In genomic region chr9:29637448-29638196, GRCh38 we compare ENCODE assay signal across 37 cellular contexts.
"Had no signal": no experiment of that assay in that cellular context is flagged by ENCODE, and none has a peak within 500 bp of the region (broad histone marks: within the 10 kb centered on the region; RNA-seq: fewer than 3 reads in every experiment).

No MANE protein-coding gene starts in this region.

- H3K27me3 ChIP-seq: adrenal gland, ascending aorta, cardiac muscle cell had no signal

- H3K36me3 ChIP-seq: adrenal gland, ascending aorta, cardiac muscle cell, WERI-Rb-1 had no signal

- DNase-seq: activated CD4-positive, alpha-beta memory T cell treated with anti-CD3 and anti-CD28 coated beads, Interleukin-2, amount 10 ng/mL, durations not matched to agents 7 days and 5 days; activated CD4-positive, alpha-beta T cell treated with anti-CD3 and anti-CD28 coated beads for 1 hour; activated CD4-positive, alpha-beta T cell treated with anti-CD3 and anti-CD28 coated beads for 36 hours; activated CD4-positive, alpha-beta T cell treated with anti-CD3 and anti-CD28 coated beads for 48 hours; activated CD4-positive, alpha-beta T cell treated with anti-CD3 and anti-CD28 coated beads, Interleukin-2, amount 10 ng/mL, durations not matched to agents 7 days and 5 days; activated CD4-positive, alpha-beta T cell treated with anti-CD3 and anti-CD28 coated beads, Interleukin-2, amount 50 U/mL, for 48 hours; activated CD4-positive, CD25-positive, alpha-beta regulatory T cell; activated CD8-positive, alpha-beta memory T cell treated with anti-CD3 and anti-CD28 coated beads, Interleukin-2, amount 50 U/mL, for 4 hours; activated effector memory CD4-positive, alpha-beta T cell treated with anti-CD3 and anti-CD28 coated beads, Interleukin-2, amount 50 U/mL, for 16 hours; activated gamma-delta T cell treated with Interleukin-2 at 50 U/mL for 16 hours; activated naive CD4-positive, alpha-beta T cell; activated naive CD4-positive, alpha-beta T cell treated with anti-CD3 and anti-CD28 coated beads for 36 hours; activated naive CD4-positive, alpha-beta T cell treated with anti-CD3 and anti-CD28 coated beads, Interleukin-2, amount 50 U/mL, for 16 hours; activated naive CD8-positive, alpha-beta T cell treated with anti-CD3 and anti-CD28 coated beads for 36 hours; activated T-cell treated with anti-CD3 and anti-CD28 coated beads for 4 hours; activated T-cell treated with anti-CD3 and anti-CD28 coated beads, Interleukin-2, amount 50 U/mL, for 1 hour; activated T-cell treated with anti-CD3 and anti-CD28 coated beads, Interleukin-2, amount 50 U/mL, for 4 hours; activated T-cell treated with anti-CD3 and anti-CD28 coated beads, Interleukin-2, amount 50 U/mL, for 72 hours; adrenal gland; amniotic stem cell; caudate nucleus; cerebellar nuclear complex; T-helper 1 cell; T-helper 2 cell; T-helper 9 cell; WERI-Rb-1 had no signal

- H3K4me3 Mint-ChIP-seq: activated CD4-positive, alpha-beta memory T cell treated with anti-CD3 and anti-CD28 coated beads, Interleukin-2, amount 10 ng/mL, durations not matched to agents 7 days and 5 days; activated CD4-positive, alpha-beta T cell treated with anti-CD3 and anti-CD28 coated beads for 36 hours; activated CD4-positive, alpha-beta T cell treated with anti-CD3 and anti-CD28 coated beads, Interleukin-2, amount 10 ng/mL, durations not matched to agents 7 days and 5 days; activated naive CD4-positive, alpha-beta T cell treated with anti-CD3 and anti-CD28 coated beads for 36 hours; activated naive CD8-positive, alpha-beta T cell treated with anti-CD3 and anti-CD28 coated beads for 36 hours; activated T-cell treated with anti-CD3 and anti-CD28 coated beads, Interleukin-2, amount 50 U/mL, for 4 hours; activated T-cell treated with anti-CD3 and anti-CD28 coated beads, Interleukin-2, amount 50 U/mL, for 72 hours; activated T-helper 1 cell treated with anti-CD3 and anti-CD28 coated beads, Interleukin-12 subunit alpha, Interleukin-12 subunit beta, Interleukin-2, Interleukin-4 antibody, amounts not matched to agents 30 ng/mL and 10 ng/mL and 1 ng/mL, durations not matched to agents 14 hours and 24 hours and 36 hours; activated T-helper 17 cell treated with anti-CD3 and anti-CD28 coated beads, Interleukin-2, amount 50 U/mL, for 72 hours; brain; central memory CD8-positive, alpha-beta T cell; T-helper 1 cell treated with Interleukin-12 subunit alpha and Interleukin-12 subunit beta and Interleukin-4 antibody, amounts not matched to agents 30 μg/mL and 1 μg/mL, for 36 hours; T-helper 2 cell treated with Interferon-gamma antibody and Interleukin-4, amounts not matched to agents 5 μg/mL and 100 μg/mL, for 36 hours; WTC11 had no signal

- H3K36me3 Mint-ChIP-seq: activated naive CD4-positive, alpha-beta T cell treated with anti-CD3 and anti-CD28 coated beads, Interleukin-2, amount 50 U/mL, for 72 hours; activated naive CD8-positive, alpha-beta T cell treated with anti-CD3 and anti-CD28 coated beads for 36 hours; brain; WTC11 had no signal

- ATAC-seq: activated CD4-positive, alpha-beta T cell treated with anti-CD3 and anti-CD28 coated beads for 36 hours; activated CD4-positive, CD25-positive, alpha-beta regulatory T cell treated with anti-CD3 and anti-CD28 coated beads, Interleukin-2, amount 50 U/mL, for 24 hours; activated naive CD4-positive, alpha-beta T cell treated with anti-CD3 and anti-CD28 coated beads, Interleukin-2, amount 50 U/mL, for 72 hours; activated T-cell treated with anti-CD3 and anti-CD28 coated beads, Interleukin-2, amount 50 U/mL, for 4 hours; activated T-cell treated with anti-CD3 and anti-CD28 coated beads, Interleukin-2, amount 50 U/mL, for 72 hours; activated T-helper 17 cell treated with anti-CD3 and anti-CD28 coated beads, Interleukin-2, amount 50 U/mL, for 72 hours; WTC11 had no signal

- H3K27ac ChIP-seq: adrenal gland, ascending aorta, cardiac muscle cell, WERI-Rb-1 had no signal

- H3K9me3 ChIP-seq: adrenal gland, ascending aorta had no signal

- H3K4me1 Mint-ChIP-seq: activated CD4-positive, alpha-beta memory T cell treated with anti-CD3 and anti-CD28 coated beads, Interleukin-2, amount 10 ng/mL, durations not matched to agents 7 days and 5 days; activated CD4-positive, alpha-beta T cell treated with anti-CD3 and anti-CD28 coated beads for 36 hours; activated CD4-positive, alpha-beta T cell treated with anti-CD3 and anti-CD28 coated beads, Interleukin-2, amount 10 ng/mL, durations not matched to agents 7 days and 5 days; activated naive CD8-positive, alpha-beta T cell treated with anti-CD3 and anti-CD28 coated beads for 36 hours; activated T-helper 17 cell treated with anti-CD3 and anti-CD28 coated beads, Interleukin-2, amount 50 U/mL, for 72 hours; brain; central memory CD8-positive, alpha-beta T cell had no signal

- H3K27me3 Mint-ChIP-seq: activated CD4-positive, alpha-beta memory T cell treated with anti-CD3 and anti-CD28 coated beads, Interleukin-2, amount 10 ng/mL, durations not matched to agents 7 days and 5 days; activated CD4-positive, alpha-beta T cell treated with anti-CD3 and anti-CD28 coated beads for 36 hours; activated CD4-positive, alpha-beta T cell treated with anti-CD3 and anti-CD28 coated beads, Interleukin-2, amount 10 ng/mL, durations not matched to agents 7 days and 5 days; activated naive CD8-positive, alpha-beta T cell treated with anti-CD3 and anti-CD28 coated beads for 36 hours; activated T-helper 17 cell treated with anti-CD3 and anti-CD28 coated beads, Interleukin-2, amount 50 U/mL, for 72 hours; central memory CD8-positive, alpha-beta T cell had no signal

- H3K27ac Mint-ChIP-seq: activated CD4-positive, alpha-beta memory T cell treated with anti-CD3 and anti-CD28 coated beads, Interleukin-2, amount 10 ng/mL, durations not matched to agents 7 days and 5 days; activated CD4-positive, alpha-beta T cell treated with anti-CD3 and anti-CD28 coated beads for 36 hours; activated CD4-positive, alpha-beta T cell treated with anti-CD3 and anti-CD28 coated beads, Interleukin-2, amount 10 ng/mL, durations not matched to agents 7 days and 5 days; activated naive CD4-positive, alpha-beta T cell treated with anti-CD3 and anti-CD28 coated beads for 36 hours; activated naive CD4-positive, alpha-beta T cell treated with anti-CD3 and anti-CD28 coated beads, Interleukin-2, amount 50 U/mL, for 72 hours; activated naive CD8-positive, alpha-beta T cell treated with anti-CD3 and anti-CD28 coated beads for 36 hours; activated T-cell treated with anti-CD3 and anti-CD28 coated beads, Interleukin-2, amount 50 U/mL, for 72 hours; activated T-helper 1 cell treated with anti-CD3 and anti-CD28 coated beads, Interleukin-12 subunit alpha, Interleukin-12 subunit beta, Interleukin-2, Interleukin-4 antibody, amounts not matched to agents 30 ng/mL and 10 ng/mL and 1 ng/mL, durations not matched to agents 14 hours and 24 hours and 36 hours; activated T-helper 17 cell treated with anti-CD3 and anti-CD28 coated beads, Interleukin-2, amount 50 U/mL, for 72 hours; brain; T-helper 1 cell treated with Interleukin-12 subunit alpha and Interleukin-12 subunit beta and Interleukin-4 antibody, amounts not matched to agents 30 μg/mL and 1 μg/mL, for 36 hours; T-helper 2 cell treated with Interferon-gamma antibody and Interleukin-4, amounts not matched to agents 5 μg/mL and 100 μg/mL, for 36 hours; WTC11 had no signal

- H3K9me3 Mint-ChIP-seq: activated CD4-positive, alpha-beta memory T cell treated with anti-CD3 and anti-CD28 coated beads, Interleukin-2, amount 10 ng/mL, durations not matched to agents 7 days and 5 days; activated naive CD8-positive, alpha-beta T cell treated with anti-CD3 and anti-CD28 coated beads for 36 hours; activated T-cell treated with anti-CD3 and anti-CD28 coated beads, Interleukin-2, amount 50 U/mL, for 4 hours; activated T-helper 1 cell treated with anti-CD3 and anti-CD28 coated beads, Interleukin-12 subunit alpha, Interleukin-12 subunit beta, Interleukin-2, Interleukin-4 antibody, amounts not matched to agents 30 ng/mL and 10 ng/mL and 1 ng/mL, durations not matched to agents 14 hours and 24 hours and 36 hours; activated T-helper 17 cell treated with anti-CD3 and anti-CD28 coated beads, Interleukin-2, amount 50 U/mL, for 72 hours; brain; central memory CD8-positive, alpha-beta T cell; WTC11 had no signal

- H3K4me1 ChIP-seq: adrenal gland, ascending aorta had no signal

- H3K4me3 ChIP-seq: adrenal gland, ascending aorta, cardiac muscle cell had no signal
